Comparison of ENCODE assay signal across 8 cellular contexts in genomic region chr6:33633084-33633461, GRCh38. TPM values are rescaled to one million over a fixed set of nuclear protein-coding genes. Genes with fewer than 3 reads are reported as not detected.
A peak's percentile ranks its signal among the peaks of the same experiment; 100 is the strongest.
DNase-seq lines count a peak whose midpoint lies in the region; ATAC-seq, FAIRE-seq and TF ChIP-seq lines count a peak whose summit lies in the region.

No MANE protein-coding gene starts in this region.

- H3K4me1 ChIP-seq in ES-I3 (ENCODE audit: insufficient read depth, low read length) (peaks cover 17% of the 10 kb centered on the region), NT2/D1 (ENCODE audit: insufficient read depth, insufficient read length) (peaks cover 17% of the 10 kb centered on the region), endothelial cell of umbilical vein (ENCODE audit: control insufficient read depth, extremely low read depth, insufficient read depth, low read length) (peaks cover 23% of the 10 kb centered on the region)

- peaks cover 4% of the 10 kb centered on the region for H3K27me3 Mint-ChIP-seq in progenitor cell of endocrine pancreas

- no peaks in the 10 kb centered on the region for H3K9me3 ChIP-seq in ES-I3 (ENCODE audit: control insufficient read depth, insufficient read depth, low read length)
- no peaks in the 10 kb centered on the region for H3K9me3 ChIP-seq in NT2/D1 (ENCODE audit: insufficient read depth, low read length)
- H3K9me3 ChIP-seq in endothelial cell of umbilical vein (replicated peaks; ENCODE audit: control insufficient read depth, insufficient read depth, low read length): no peaks in the 10 kb centered on the region

- peaks cover 26% of the 10 kb centered on the region for H3K79me2 ChIP-seq in endothelial cell of umbilical vein (ENCODE audit: control insufficient read depth, insufficient read depth, low read length)

- FAIRE-seq in endothelial cell of umbilical vein (lab: Jason Lieb, UNC): no peak

- H3K36me3 Mint-ChIP-seq in progenitor cell of endocrine pancreas (ENCODE audit: insufficient read depth): peaks cover 3% of the 10 kb centered on the region

- no peaks in the 10 kb centered on the region for H3K9me3 Mint-ChIP-seq in progenitor cell of endocrine pancreas (ENCODE audit: low read depth)

- H3K9ac ChIP-seq in ES-I3 (ENCODE audit: low read depth, low read length) (peak overlapping the region; percentile 54; the same call in 1 of the 2 replicates), NT2/D1 (ENCODE audit: insufficient read length, low read depth) (peak overlapping the region; percentile 42), endothelial cell of umbilical vein (replicated peaks; ENCODE audit: extremely low read depth, insufficient read depth, low read length) (no peak overlapping the region)

- H2AFZ ChIP-seq in endothelial cell of umbilical vein (ENCODE audit: low read depth, low read length): peak overlapping the region; percentile 35

- H3K4me2 ChIP-seq in endothelial cell of umbilical vein (ENCODE audit: insufficient read depth, low read length): peak overlapping the region; percentile 72

- CTCF ChIA-PET in endothelial cell of umbilical vein (lab: Charles Lee): interaction anchor here (1.0 to 4.4 kb wide), 5 partner anchors 8 to 78 kb away, joined by 3 to 48 read pairs (median 4); partner anchors contain the start of genes ITPR3 and UQCC2

- intact Hi-C loops in endothelial cell of umbilical vein (cut with micrococcal nuclease): no loop called here

- H3K4me3 ChIP-seq in NT2/D1 (ENCODE audit: insufficient read length, low read depth): peak overlapping the region; percentile 26
- H3K4me3 ChIP-seq in endothelial cell of umbilical vein (replicated peaks in 1 of 3; ENCODE audit: insufficient read depth in 1 of 3, low read depth in 1 of 3, low read length in 3 of 3): peak overlapping the region; percentile 27 to 35 (median 33)

- ATAC-seq in HG02763 (IDR thresholded peaks at IDR 0.05; ENCODE audit: unreplicated experiment) (no peak), GM21526 (IDR thresholded peaks at IDR 0.05; ENCODE audit: low FRiP score, unreplicated experiment) (no peak)

- TF ChIP-seq CTCF in endothelial cell of umbilical vein (IDR thresholded peaks at IDR 0.05; ENCODE audit: extremely low read depth in 1 of 2, insufficient read depth in 1 of 2, low read depth in 1 of 2, low read length in 2 of 2): no peak
- TF ChIP-seq CTCF in progenitor cell of endocrine pancreas (IDR thresholded peaks at IDR 0.05; ENCODE audit: unreplicated experiment): no peak

- H3K36me3 ChIP-seq in ES-I3 (ENCODE audit: insufficient read depth, low read length) (no peaks in the 10 kb centered on the region), NT2/D1 (ENCODE audit: insufficient read depth, insufficient read length, low read length) (no peaks in the 10 kb centered on the region), endothelial cell of umbilical vein (ENCODE audit: control insufficient read depth in 2 of 2, extremely low read depth in 1 of 2, insufficient read depth in 2 of 2, low read length in 2 of 2) (no peaks in the 10 kb centered on the region)

- no TSS peak for BruUV-seq in endothelial cell of umbilical vein (replicated peaks; lab: Mats Ljungman, UMichigan)

- no peaks in the 10 kb centered on the region for H3K9me1 ChIP-seq in endothelial cell of umbilical vein (replicated peaks; ENCODE audit: control insufficient read depth, extremely low read depth, insufficient read depth, low read length)

- peaks cover 53% of the 10 kb centered on the region for H3K4me1 Mint-ChIP-seq in progenitor cell of endocrine pancreas (ENCODE audit: low read depth)

- dilution Hi-C loops in endothelial cell of umbilical vein (cut with MboI; ENCODE audit: extremely low pct_ligation_motif_present, low sequenced_read_pairs): no loop called here

- POLR2A ChIA-PET in endothelial cell of umbilical vein (lab: Charles Lee): interaction anchor here (1.0 kb wide), 1 partner anchor 11 kb away, joined by 4 read pairs; the partner anchor contains the start of gene ITPR3

- no peak for TF ChIP-seq POLR2A in endothelial cell of umbilical vein (IDR thresholded peaks at IDR 0.05; ENCODE audit: low read depth, low read length)

- no peak for DNase-seq in NT2/D1 (ENCODE audit: low read depth, low spot score)
- no peak for DNase-seq in endothelial cell of umbilical vein (ENCODE audit: low read depth, low spot score)
- no peak for DNase-seq in progenitor cell of endocrine pancreas (ENCODE audit: low spot score, unreplicated experiment)
- no peak for DNase-seq in stimulated activated CD4-positive, alpha-beta T cell treated with anti-CD3 and anti-CD28 coated beads, Interleukin-2, amount 100 ng/mL, for 48 hours
- no peak for DNase-seq in inferior parietal cortex (ENCODE audit: extremely low spot score)

- peaks cover 20% of the 10 kb centered on the region for H3K27me3 ChIP-seq in NT2/D1 (ENCODE audit: insufficient read depth, insufficient read length)
- no peaks in the 10 kb centered on the region for H3K27me3 ChIP-seq in endothelial cell of umbilical vein (ENCODE audit: control insufficient read depth in 2 of 2, insufficient read depth in 2 of 2, low read length in 2 of 2)

- H3K27ac Mint-ChIP-seq in progenitor cell of endocrine pancreas: peak overlapping the region; percentile 40

- H4K20me1 ChIP-seq in endothelial cell of umbilical vein (replicated peaks; ENCODE audit: control insufficient read depth, extremely low read depth, insufficient read depth, low read length): no peaks in the 10 kb centered on the region

- H3K4me3 Mint-ChIP-seq in progenitor cell of endocrine pancreas (ENCODE audit: low read depth): peak overlapping the region; percentile 77

- H3K27ac ChIP-seq in endothelial cell of umbilical vein (ENCODE audit: insufficient read depth, low read depth, low read length): no peak overlapping the region

TF ChIP-seq in endothelial cell of umbilical vein, 7 proteins besides CTCF, POLR2A, EP300 and RAD21:
- TF ChIP-seq POLR2AphosphoS5 (IDR thresholded peaks at IDR 0.05; ENCODE audit: insufficient read depth, low read depth, low read length): no peak
- no peak for TF ChIP-seq EZH2 (IDR thresholded peaks at IDR 0.05; ENCODE audit: borderline replicate concordance, low read depth, low read length, severe bottlenecking)
- no peak for TF ChIP-seq GATA2 (IDR thresholded peaks at IDR 0.05; ENCODE audit: insufficient read depth, insufficient read length, low read depth, low read length)
- TF ChIP-seq, protein P1, sequence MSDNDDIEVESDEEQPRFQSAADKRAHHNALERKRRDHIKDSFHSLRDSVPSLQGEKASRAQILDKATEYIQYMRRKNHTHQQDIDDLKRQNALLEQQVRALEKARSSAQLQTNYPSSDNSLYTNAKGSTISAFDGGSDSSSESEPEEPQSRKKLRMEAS (IDR thresholded peaks at IDR 0.05; ENCODE audit: insufficient read depth, insufficient read length): no peak
- no peak for TF ChIP-seq FOS (IDR thresholded peaks at IDR 0.05; ENCODE audit: borderline replicate concordance, insufficient read depth, low read length)
- no peak for TF ChIP-seq JUN (IDR thresholded peaks at IDR 0.05; ENCODE audit: borderline replicate concordance, insufficient read depth, insufficient read length, low read depth)
- no peak for TF ChIP-seq MYC (IDR thresholded peaks at IDR 0.05; ENCODE audit: low read depth, low read length)

RNA-seq across cellular contexts. Expression of gene ITPR3, which starts 12.0 kb away (rescaled TPM):
- total RNA-seq in endothelial cell of umbilical vein (40.5 and 52.2 TPM in 2 replicates), progenitor cell of endocrine pancreas (28.3 and 30.4 TPM in 2 replicates)
- polyA plus RNA-seq in endothelial cell of umbilical vein: 28.8 and 31.9 TPM in 2 replicates
- polyA plus RNA-seq in endothelial cell of umbilical vein (2011; cell fraction: cytosol; rRNA removed): 21.2 and 23.9 TPM in 2 replicates
- polyA plus RNA-seq in endothelial cell of umbilical vein (2011; cell fraction: nucleus; rRNA removed): 168 and 176 TPM in 2 replicates
- 31.8 and 34.2 TPM in 2 replicates for polyA plus RNA-seq in endothelial cell of umbilical vein (2012)
- polyA minus RNA-seq in endothelial cell of umbilical vein: 46.8 and 51.3 TPM in 2 replicates
- polyA minus RNA-seq in endothelial cell of umbilical vein (2011; cell fraction: cytosol; rRNA and poly(A)+ RNA removed): 53.1 TPM
- 40.9 and 48.2 TPM in 2 replicates for polyA minus RNA-seq in endothelial cell of umbilical vein (2011; cell fraction: nucleus; rRNA and poly(A)+ RNA removed)

RNA-seq across cellular contexts. Expression of gene BAK1, which starts 53.0 kb away (rescaled TPM):
- total RNA-seq in endothelial cell of umbilical vein (25.4 and 27.5 TPM in 2 replicates), progenitor cell of endocrine pancreas (21.0 and 22.4 TPM in 2 replicates)
- polyA plus RNA-seq in endothelial cell of umbilical vein: 37.1 and 39.8 TPM in 2 replicates
- 24.6 and 27.6 TPM in 2 replicates for polyA plus RNA-seq in endothelial cell of umbilical vein (2011; cell fraction: cytosol; rRNA removed)
- polyA plus RNA-seq in endothelial cell of umbilical vein (2011; cell fraction: nucleus; rRNA removed): 15.3 and 17.0 TPM in 2 replicates
- polyA plus RNA-seq in endothelial cell of umbilical vein (2012): 29.1 and 30.7 TPM in 2 replicates
- 32.9 and 34.5 TPM in 2 replicates for polyA minus RNA-seq in endothelial cell of umbilical vein
- 19.3 TPM for polyA minus RNA-seq in endothelial cell of umbilical vein (2011; cell fraction: cytosol; rRNA and poly(A)+ RNA removed)
- polyA minus RNA-seq in endothelial cell of umbilical vein (2011; cell fraction: nucleus; rRNA and poly(A)+ RNA removed): 6.8 and 7.2 TPM in 2 replicates
